ENCODE assay signal across 8 cellular contexts in the genomic region with DNA sequence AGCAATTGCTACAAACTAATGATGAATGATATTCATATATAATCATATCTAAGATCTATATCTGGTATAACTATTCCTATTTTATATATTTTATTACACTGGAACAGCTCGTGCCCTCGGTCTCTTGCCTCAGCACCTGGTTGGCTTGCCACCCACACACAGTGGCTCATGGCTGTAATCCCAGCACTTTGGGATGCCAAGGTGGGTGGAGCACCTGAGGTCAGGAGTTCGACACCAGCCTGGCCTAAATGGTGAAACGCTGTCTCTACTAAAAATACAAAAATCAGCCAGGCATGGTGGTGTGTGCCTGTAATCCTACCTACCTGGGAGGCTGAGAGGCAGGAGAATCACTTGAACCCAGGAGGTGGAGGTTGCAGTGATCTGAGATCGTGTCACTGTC. TPM values are rescaled to one million over a fixed set of nuclear protein-coding genes. Genes with fewer than 3 reads are reported as not detected.
DNase-seq lines count a peak whose midpoint lies in the region; ATAC-seq, FAIRE-seq and TF ChIP-seq lines count a peak whose summit lies in the region.
"Not testable (repeated sequence)": the region's sequence is repeated elsewhere in the genome, so short reads cannot be mapped to it uniquely, and the experiment has no call there.

No MANE protein-coding gene starts in this region.

- not testable (repeated sequence) for H3K36me3 ChIP-seq in BLaER1; SU-DHL-6 (ENCODE audit: low read length); endocrine pancreas (ENCODE audit: control insufficient read depth, insufficient read depth, low read length); liver (ENCODE audit: control insufficient read depth in 4 of 4, insufficient read depth in 3 of 4, low read depth in 1 of 4, low read length in 3 of 4); pancreas

- H3F3A ChIP-seq in SU-DHL-6 (ENCODE audit: insufficient read depth): peaks cover 20% of the 10 kb centered on the region; the same call in 1 of the 2 replicates

- peak overlapping the region; percentile 77 for H3K4me2 ChIP-seq in BLaER1
- not testable (repeated sequence) for H3K4me2 ChIP-seq in SU-DHL-6 (ENCODE audit: low read depth, low read length, poor library complexity, severe bottlenecking)

- FAIRE-seq in pancreas (lab: Jason Lieb, UNC): not testable (repeated sequence)

- H3K9me3 ChIP-seq in BLaER1; SU-DHL-6 (ENCODE audit: insufficient read depth, low read length); endocrine pancreas (ENCODE audit: control insufficient read depth, low read length); liver (ENCODE audit: control insufficient read depth in 4 of 4, low read length in 3 of 4); pancreas: not testable (repeated sequence)

- intact Hi-C loops in pancreas (cut with DNase I): not testable (repeated sequence)

- not testable (repeated sequence) for H3K9me3 Mint-ChIP-seq in activated naive CD4-positive, alpha-beta T cell treated with anti-CD3 and anti-CD28 coated beads, Interleukin-2, amount 50 U/mL, for 72 hours

- peak overlapping the region; percentile 61 for H2AFZ ChIP-seq in SU-DHL-6 (ENCODE audit: low read depth, low read length, severe bottlenecking)

- not testable (repeated sequence) for H4K20me1 ChIP-seq in BLaER1; SU-DHL-6 (ENCODE audit: low read depth, low read length)

- DNase-seq in Jurkat, Clone E6-1 (ENCODE audit: low read depth, low spot score); activated naive CD4-positive, alpha-beta T cell treated with anti-CD3 and anti-CD28 coated beads, Interleukin-2, amount 50 U/mL, for 72 hours (ENCODE audit: low spot score in 2 of 2); pancreas: not testable (repeated sequence)
- peak in 1 of 49 donors; percentile 29 for DNase-seq in substantia nigra (lab: John Stamatoyannopoulos, UW)

- peaks cover 60% of the 10 kb centered on the region for H3K4me1 ChIP-seq in BLaER1
- not testable (repeated sequence) for H3K4me1 ChIP-seq in endocrine pancreas (ENCODE audit: control insufficient read depth, insufficient read depth, low read length); pancreas
- peaks cover 8 to 18% (median 11%) of the 10 kb centered on the region in 4 donors for H3K4me1 ChIP-seq in liver (ENCODE audit: control insufficient read depth in 4 of 4, insufficient read depth in 4 of 4, low read length in 3 of 4)

- H3K27ac Mint-ChIP-seq in activated naive CD4-positive, alpha-beta T cell treated with anti-CD3 and anti-CD28 coated beads, Interleukin-2, amount 50 U/mL, for 72 hours: peak overlapping the region; percentile 91 to 93

- H3K4me3 ChIP-seq in BLaER1; SU-DHL-6 (ENCODE audit: insufficient read depth, low read length, poor library complexity, severe bottlenecking); endocrine pancreas (ENCODE audit: control insufficient read depth, insufficient read depth, low read length); liver (ENCODE audit: low read depth in 1 of 3, low read length in 3 of 3): not testable (repeated sequence)
- H3K4me3 ChIP-seq in Jurkat, Clone E6-1 (ENCODE audit: low read length): peak overlapping the region; percentile 42
- H3K4me3 ChIP-seq in pancreas: peak overlapping the region in 1 of 4 donors; percentile 30

- TF ChIP-seq CTCF in SU-DHL-6 (IDR thresholded peaks at IDR 0.05; ENCODE audit: insufficient read depth, low read length, poor library complexity, severe bottlenecking); liver (IDR thresholded peaks at IDR 0.05; ENCODE audit: low read depth, low read length, missing input control); pancreas (IDR thresholded peaks at IDR 0.05): not testable (repeated sequence)

- TF ChIP-seq RAD21 in liver (IDR thresholded peaks at IDR 0.05): not testable (repeated sequence)

- H3K27me3 ChIP-seq in BLaER1; SU-DHL-6 (ENCODE audit: low read length); endocrine pancreas (ENCODE audit: control insufficient read depth, insufficient read depth, low read length); liver (ENCODE audit: control insufficient read depth in 4 of 4, insufficient read depth in 4 of 4, low read length in 3 of 4); pancreas: not testable (repeated sequence)

- WGBS in liver: 51% methylated on average over 5 of the region's 5 CpGs
- WGBS in pancreas, 2 donors: 61 to 66% methylated on average over 5 of the region's 5 CpGs

- peak overlapping the region; percentile 67 for H3K27ac ChIP-seq in BLaER1
- not testable (repeated sequence) for H3K27ac ChIP-seq in SU-DHL-6 (ENCODE audit: low read depth, low read length)
- H3K27ac ChIP-seq in liver (ENCODE audit: low read depth in 1 of 2, low read length in 2 of 2): peak overlapping the region; percentile 36 to 50
- H3K27ac ChIP-seq in pancreas: peak overlapping the region; percentile 58 to 76 (median 70)
- peak overlapping the region; percentile 64 for H3K27ac ChIP-seq in substantia nigra (ENCODE audit: low read depth, low read length, poor library complexity, severe bottlenecking)

- H3K79me2 ChIP-seq in SU-DHL-6 (ENCODE audit: insufficient read depth, low read length): not testable (repeated sequence)

- H3K9ac ChIP-seq in BLaER1: 0 out of 2 replicates have a peak overlapping the region, but pooled peaks have one; percentile 19
- not testable (repeated sequence) for H3K9ac ChIP-seq in SU-DHL-6 (ENCODE audit: low read length)
- H3K9ac ChIP-seq in endocrine pancreas (ENCODE audit: control insufficient read depth, insufficient read depth, low read length): peak overlapping the region; percentile 51
- peak overlapping the region in 1 of 2 donors; percentile 39 for H3K9ac ChIP-seq in liver (ENCODE audit: low read depth in 1 of 2, low read length in 2 of 2)

- not testable (repeated sequence) for H3K9me2 ChIP-seq in SU-DHL-6 (replicated peaks; ENCODE audit: insufficient read depth, low read length)

- peaks cover 1 to 10% of the 10 kb centered on the region in 2 donors for H3K36me3 Mint-ChIP-seq in activated naive CD4-positive, alpha-beta T cell treated with anti-CD3 and anti-CD28 coated beads, Interleukin-2, amount 50 U/mL, for 72 hours

- not testable (repeated sequence) for ATAC-seq in activated naive CD4-positive, alpha-beta T cell treated with anti-CD3 and anti-CD28 coated beads, Interleukin-2, amount 50 U/mL, for 72 hours; pancreas

TF ChIP-seq in liver, 16 proteins besides CTCF, POLR2A, EP300 and RAD21:
- TF ChIP-seq GABPA (IDR thresholded peaks at IDR 0.05 in 1 of 2, conservative IDR thresholded peaks at IDR 0.05 in 1 of 2): peak in 1 of 2 donors; percentile 2
- TF ChIP-seq EGR1 (IDR thresholded peaks at IDR 0.05; ENCODE audit: low read depth in 2 of 2): peak in 1 of 2 donors; percentile 25

RNA-seq across cellular contexts. Expression of gene ATAD3A, which starts 6.2 kb away (rescaled TPM):
- 59.0 TPM for polyA plus RNA-seq in Jurkat, Clone E6-1 (2012; ENCODE audit: insufficient read depth, insufficient read length)
- 10 to 100 TPM; 35.7 to 39.7 TPM for total RNA-seq in activated naive CD4-positive, alpha-beta T cell treated with anti-CD3 and anti-CD28 coated beads, Interleukin-2, amount 50 U/mL, for 72 hours
- total RNA-seq in liver: 10 to 100 TPM; 14.0 to 17.7 TPM
- 10 to 100 TPM in 1 of 2 donors, 1 to 10 TPM in 1; 7.2 to 20.0 TPM for polyA plus RNA-seq in liver
- total RNA-seq in pancreas: 10 to 100 TPM in 5 of 6 donors, 1 to 10 TPM in 1; 8.0 to 18.0 (median 14.8) TPM
- polyA plus RNA-seq in pancreas: 10 to 100 TPM; 22.5 to 33.8 TPM

RNA-seq across cellular contexts. Expression of gene ATAD3B, which starts 34.2 kb away (rescaled TPM):
- 28.5 TPM for polyA plus RNA-seq in Jurkat, Clone E6-1 (2012; ENCODE audit: insufficient read depth, insufficient read length)
- total RNA-seq in activated naive CD4-positive, alpha-beta T cell treated with anti-CD3 and anti-CD28 coated beads, Interleukin-2, amount 50 U/mL, for 72 hours: 10 to 100 TPM; 30.1 to 33.1 TPM
- 10 to 100 TPM in 1 of 2 donors, 1 to 10 TPM in 1; 9.3 to 14.3 TPM for total RNA-seq in liver
- 10 to 100 TPM in 1 of 2 donors, 1 to 10 TPM in 1; 6.4 to 11.3 TPM for polyA plus RNA-seq in liver
- 10 to 100 TPM in 4 of 6 donors, 1 to 10 TPM in 2; 4.4 to 14.1 (median 11.5) TPM for total RNA-seq in pancreas
- 10 to 100 TPM; 57.2 to 78.9 TPM for polyA plus RNA-seq in pancreas

RNA-seq across cellular contexts. Expression of gene TMEM240, which starts 34.6 kb away (rescaled TPM):
- not detected for polyA plus RNA-seq in Jurkat, Clone E6-1 (2012; ENCODE audit: insufficient read depth, insufficient read length)
- under 1 TPM; 0.41 to 0.58 TPM for total RNA-seq in activated naive CD4-positive, alpha-beta T cell treated with anti-CD3 and anti-CD28 coated beads, Interleukin-2, amount 50 U/mL, for 72 hours
- total RNA-seq in liver (under 1 TPM; 0.14 to 0.33 TPM), pancreas (1 to 10 TPM in 1 of 6 donors, under 1 TPM in 4, not detected in 1; 0.22 to 1.0 (median 0.49) TPM)
- polyA plus RNA-seq in liver (under 1 TPM in 1 of 2 donors, not detected in 1; 0.33 TPM), pancreas (1 to 10 TPM; 2.5 to 3.6 TPM)

RNA-seq across cellular contexts. Expression of gene ATAD3C, which starts 56.3 kb away (rescaled TPM):
- polyA plus RNA-seq in Jurkat, Clone E6-1 (2012; ENCODE audit: insufficient read depth, insufficient read length): not detected
- total RNA-seq in activated naive CD4-positive, alpha-beta T cell treated with anti-CD3 and anti-CD28 coated beads, Interleukin-2, amount 50 U/mL, for 72 hours: 1 to 10 TPM; 1.1 to 1.9 TPM
- total RNA-seq in liver: 1 to 10 TPM in 1 of 2 donors, under 1 TPM in 1; 0.19 to 1.3 TPM
- 1 to 10 TPM in 1 of 2 donors, under 1 TPM in 1; 0.51 to 4.8 TPM for polyA plus RNA-seq in liver
- 1 to 10 TPM; 2.4 to 9.5 (median 5.8) TPM for total RNA-seq in pancreas
- polyA plus RNA-seq in pancreas: 10 to 100 TPM; 11.4 to 22.0 TPM
